In the genomic region with DNA sequence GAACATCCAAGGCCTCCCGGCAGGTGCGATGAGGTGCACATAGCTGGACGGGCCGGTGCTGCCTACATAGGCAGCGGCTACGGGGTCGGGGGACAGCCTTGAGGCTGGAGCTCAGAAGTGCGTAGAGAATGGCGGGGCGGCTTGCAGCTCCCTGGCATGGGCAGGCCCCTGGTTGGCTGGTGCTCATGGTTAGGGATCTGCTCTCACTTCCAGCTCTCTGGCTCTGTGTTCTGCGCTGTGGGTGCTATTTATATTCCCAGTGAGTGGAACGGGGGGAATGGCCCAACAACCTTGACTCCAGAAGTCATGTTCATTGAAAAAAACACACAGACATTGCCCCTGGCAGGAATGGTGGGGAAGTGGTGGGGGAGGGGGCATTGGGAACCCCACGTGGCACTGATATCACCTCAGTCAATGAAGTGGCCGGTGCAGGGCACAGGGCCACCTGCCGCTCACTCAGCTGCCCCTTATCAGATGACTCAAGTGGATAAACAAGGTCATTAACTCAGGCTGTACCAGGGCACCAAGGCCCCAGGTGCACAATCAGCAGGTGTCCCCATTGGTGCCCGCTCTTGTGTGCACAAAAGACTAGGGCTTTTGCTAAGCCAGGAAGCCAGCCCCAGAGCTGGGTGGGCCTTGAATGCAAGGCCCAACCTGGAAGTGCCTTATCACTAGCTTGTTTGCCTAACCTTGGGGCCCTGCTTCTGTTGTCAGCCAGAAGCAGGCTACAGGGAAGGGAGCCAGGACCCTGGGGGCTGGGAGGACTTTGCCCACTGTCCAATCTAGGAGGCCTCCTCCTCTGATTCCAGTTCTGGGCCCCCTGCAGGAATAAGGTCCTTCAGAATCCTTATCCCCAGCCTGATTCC, we compare ENCODE assay signal across 1 cellular context.
TF ChIP-seq lines count a peak whose summit lies in the region.

A gene with protein sequence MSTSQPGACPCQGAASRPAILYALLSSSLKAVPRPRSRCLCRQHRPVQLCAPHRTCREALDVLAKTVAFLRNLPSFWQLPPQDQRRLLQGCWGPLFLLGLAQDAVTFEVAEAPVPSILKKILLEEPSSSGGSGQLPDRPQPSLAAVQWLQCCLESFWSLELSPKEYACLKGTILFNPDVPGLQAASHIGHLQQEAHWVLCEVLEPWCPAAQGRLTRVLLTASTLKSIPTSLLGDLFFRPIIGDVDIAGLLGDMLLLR (minus strand): TSS at position 222 of the 866 bp plus-strand sequence. CDS start 35 bp downstream, at position 187.

TF ChIP-seq in HepG2, 621 proteins besides CTCF, POLR2A, EP300 and RAD21 (continued from another document and continues in another):
- TF ChIP-seq MATR3 (CRISPR knock-in tag; IDR thresholded peaks at IDR 0.05) (no peak), ZKSCAN1 (IDR thresholded peaks at IDR 0.05; ENCODE audit: low read length) (no peak; the same call in 1 of the 2 replicates), ZNF850 (CRISPR knock-in tag; conservative IDR thresholded peaks at IDR 0.05) (no peak), ZNF549 (CRISPR knock-in tag; IDR thresholded peaks at IDR 0.05) (no peak), TARDBP (CRISPR knock-in tag; IDR thresholded peaks at IDR 0.05) (peak; percentile 88), ETV5 (CRISPR knock-in tag; IDR thresholded peaks at IDR 0.05; ENCODE audit: borderline replicate concordance) (peak; percentile 98), THYN1 (CRISPR knock-in tag; IDR thresholded peaks at IDR 0.05; ENCODE audit: borderline replicate concordance, low read depth) (no peak; the same call in 1 of the 2 replicates), MIXL1 (CRISPR knock-in tag; IDR thresholded peaks at IDR 0.05) (peak; percentile 94), ZNF530 (CRISPR knock-in tag; IDR thresholded peaks at IDR 0.05; ENCODE audit: low read depth) (no peak), MXD1 (CRISPR knock-in tag; IDR thresholded peaks at IDR 0.05) (peak; percentile 78), ARNT2 (CRISPR knock-in tag; IDR thresholded peaks at IDR 0.05; ENCODE audit: low read depth) (peak; percentile 20), HOXA9 (CRISPR knock-in tag; IDR thresholded peaks at IDR 0.05; ENCODE audit: borderline replicate concordance) (peak; percentile 68), ZNF160 (CRISPR knock-in tag; IDR thresholded peaks at IDR 0.05) (peak; percentile 92), ZNF354B (CRISPR knock-in tag; IDR thresholded peaks at IDR 0.05) (no peak), TBL1XR1 (IDR thresholded peaks at IDR 0.05; ENCODE audit: borderline replicate concordance, low read length, partially characterized antibody) (peak; percentile 97), MAFG (CRISPR knock-in tag; IDR thresholded peaks at IDR 0.05) (no peak), CREM (IDR thresholded peaks at IDR 0.05) (peak; percentile 92), CREM (CRISPR knock-in tag; IDR thresholded peaks at IDR 0.05) (0 out of 2 replicates have a peak, but pooled peaks have one; percentile 32), ZKSCAN5 (CRISPR knock-in tag; IDR thresholded peaks at IDR 0.05) (0 out of 2 replicates have a peak, but pooled peaks have one; percentile 76), ZSCAN29 (CRISPR knock-in tag; conservative IDR thresholded peaks at IDR 0.05) (peak; percentile 86), FOXP1 (IDR thresholded peaks at IDR 0.05) (peak; percentile 82), FOXP1 (CRISPR knock-in tag; IDR thresholded peaks at IDR 0.05) (peak; percentile 88), SUZ12 (IDR thresholded peaks at IDR 0.05; ENCODE audit: low read depth, low read length) (no peak), ZNF792 (CRISPR knock-in tag; IDR thresholded peaks at IDR 0.05) (peak; percentile 88), ZNF260 (CRISPR knock-in tag; IDR thresholded peaks at IDR 0.05; ENCODE audit: borderline replicate concordance, low read depth) (no peak), TAF15 (IDR thresholded peaks at IDR 0.05; ENCODE audit: low read depth, low read length, poor library complexity, severe bottlenecking) (no peak), ZNF17 (CRISPR knock-in tag; IDR thresholded peaks at IDR 0.05) (no peak), YY1 (IDR thresholded peaks at IDR 0.05; ENCODE audit: insufficient read depth, insufficient replicate concordance, low read depth, low read length) (peak; percentile 69), ZNF574 (CRISPR knock-in tag; IDR thresholded peaks at IDR 0.05) (peak; percentile 88), KLF12 (CRISPR knock-in tag; IDR thresholded peaks at IDR 0.05; ENCODE audit: borderline replicate concordance) (peak; percentile 61; the same call in 1 of the 2 replicates), ZFX (CRISPR knock-in tag; IDR thresholded peaks at IDR 0.05; ENCODE audit: low read depth) (peak; percentile 89), DNMT1 (CRISPR knock-in tag; IDR thresholded peaks at IDR 0.05) (no peak), GATAD2A (CRISPR knock-in tag; IDR thresholded peaks at IDR 0.05) (peak; percentile 99), ZSCAN30 (CRISPR knock-in tag; IDR thresholded peaks at IDR 0.05) (no peak), ZNF788 (CRISPR knock-in tag; IDR thresholded peaks at IDR 0.05; ENCODE audit: borderline replicate concordance) (peak; percentile 80; the same call in 1 of the 2 replicates), NFE2L2 (IDR thresholded peaks at IDR 0.05; ENCODE audit: low read length) (no peak), ZNF781 (CRISPR knock-in tag; IDR thresholded peaks at IDR 0.05; ENCODE audit: borderline replicate concordance, not compliant biosample characterization) (peak; percentile 60), SP2 (CRISPR knock-in tag; IDR thresholded peaks at IDR 0.05) (peak; percentile 28; the same call in 1 of the 2 replicates), SSRP1 (CRISPR knock-in tag; IDR thresholded peaks at IDR 0.05) (peak; percentile 89; the same call in 1 of the 2 replicates), ZNF337 (CRISPR knock-in tag; IDR thresholded peaks at IDR 0.05; ENCODE audit: borderline replicate concordance, low read depth) (peak; percentile 28; the same call in 1 of the 2 replicates), SAFB2 (CRISPR knock-in tag; IDR thresholded peaks at IDR 0.05; ENCODE audit: borderline replicate concordance, low read depth) (peak; percentile 26; the same call in 1 of the 2 replicates), ZEB1 (IDR thresholded peaks at IDR 0.05; ENCODE audit: insufficient replicate concordance, low read depth) (peak; percentile 97), SMAD3 (CRISPR knock-in tag; IDR thresholded peaks at IDR 0.05) (peak; percentile 60; the same call in 1 of the 2 replicates), ZXDC (CRISPR knock-in tag; IDR thresholded peaks at IDR 0.05) (peak; percentile 73; the same call in 1 of the 2 replicates), GLI4 (CRISPR knock-in tag; IDR thresholded peaks at IDR 0.05; ENCODE audit: borderline replicate concordance) (no peak), NCOA1 (CRISPR knock-in tag; IDR thresholded peaks at IDR 0.05) (peak; percentile 94), ZNF10 (CRISPR knock-in tag; IDR thresholded peaks at IDR 0.05; ENCODE audit: borderline replicate concordance, low read depth) (no peak), ZNF777 (CRISPR knock-in tag; IDR thresholded peaks at IDR 0.05) (no peak), ZNF207 (IDR thresholded peaks at IDR 0.05; ENCODE audit: borderline replicate concordance) (no peak), GATAD1 (CRISPR knock-in tag; IDR thresholded peaks at IDR 0.05) (peak; percentile 72)
- TF ChIP-seq, protein P1, sequence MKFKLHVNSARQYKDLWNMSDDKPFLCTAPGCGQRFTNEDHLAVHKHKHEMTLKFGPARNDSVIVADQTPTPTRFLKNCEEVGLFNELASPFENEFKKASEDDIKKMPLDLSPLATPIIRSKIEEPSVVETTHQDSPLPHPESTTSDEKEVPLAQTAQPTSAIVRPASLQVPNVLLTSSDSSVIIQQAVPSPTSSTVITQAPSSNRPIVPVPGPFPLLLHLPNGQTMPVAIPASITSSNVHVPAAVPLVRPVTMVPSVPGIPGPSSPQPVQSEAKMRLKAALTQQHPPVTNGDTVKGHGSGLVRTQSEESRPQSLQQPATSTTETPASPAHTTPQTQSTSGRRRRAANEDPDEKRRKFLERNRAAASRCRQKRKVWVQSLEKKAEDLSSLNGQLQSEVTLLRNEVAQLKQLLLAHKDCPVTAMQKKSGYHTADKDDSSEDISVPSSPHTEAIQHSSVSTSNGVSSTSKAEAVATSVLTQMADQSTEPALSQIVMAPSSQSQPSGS (CRISPR knock-in tag; IDR thresholded peaks at IDR 0.05) = peak; percentile 92
- TF ChIP-seq, protein P2, sequence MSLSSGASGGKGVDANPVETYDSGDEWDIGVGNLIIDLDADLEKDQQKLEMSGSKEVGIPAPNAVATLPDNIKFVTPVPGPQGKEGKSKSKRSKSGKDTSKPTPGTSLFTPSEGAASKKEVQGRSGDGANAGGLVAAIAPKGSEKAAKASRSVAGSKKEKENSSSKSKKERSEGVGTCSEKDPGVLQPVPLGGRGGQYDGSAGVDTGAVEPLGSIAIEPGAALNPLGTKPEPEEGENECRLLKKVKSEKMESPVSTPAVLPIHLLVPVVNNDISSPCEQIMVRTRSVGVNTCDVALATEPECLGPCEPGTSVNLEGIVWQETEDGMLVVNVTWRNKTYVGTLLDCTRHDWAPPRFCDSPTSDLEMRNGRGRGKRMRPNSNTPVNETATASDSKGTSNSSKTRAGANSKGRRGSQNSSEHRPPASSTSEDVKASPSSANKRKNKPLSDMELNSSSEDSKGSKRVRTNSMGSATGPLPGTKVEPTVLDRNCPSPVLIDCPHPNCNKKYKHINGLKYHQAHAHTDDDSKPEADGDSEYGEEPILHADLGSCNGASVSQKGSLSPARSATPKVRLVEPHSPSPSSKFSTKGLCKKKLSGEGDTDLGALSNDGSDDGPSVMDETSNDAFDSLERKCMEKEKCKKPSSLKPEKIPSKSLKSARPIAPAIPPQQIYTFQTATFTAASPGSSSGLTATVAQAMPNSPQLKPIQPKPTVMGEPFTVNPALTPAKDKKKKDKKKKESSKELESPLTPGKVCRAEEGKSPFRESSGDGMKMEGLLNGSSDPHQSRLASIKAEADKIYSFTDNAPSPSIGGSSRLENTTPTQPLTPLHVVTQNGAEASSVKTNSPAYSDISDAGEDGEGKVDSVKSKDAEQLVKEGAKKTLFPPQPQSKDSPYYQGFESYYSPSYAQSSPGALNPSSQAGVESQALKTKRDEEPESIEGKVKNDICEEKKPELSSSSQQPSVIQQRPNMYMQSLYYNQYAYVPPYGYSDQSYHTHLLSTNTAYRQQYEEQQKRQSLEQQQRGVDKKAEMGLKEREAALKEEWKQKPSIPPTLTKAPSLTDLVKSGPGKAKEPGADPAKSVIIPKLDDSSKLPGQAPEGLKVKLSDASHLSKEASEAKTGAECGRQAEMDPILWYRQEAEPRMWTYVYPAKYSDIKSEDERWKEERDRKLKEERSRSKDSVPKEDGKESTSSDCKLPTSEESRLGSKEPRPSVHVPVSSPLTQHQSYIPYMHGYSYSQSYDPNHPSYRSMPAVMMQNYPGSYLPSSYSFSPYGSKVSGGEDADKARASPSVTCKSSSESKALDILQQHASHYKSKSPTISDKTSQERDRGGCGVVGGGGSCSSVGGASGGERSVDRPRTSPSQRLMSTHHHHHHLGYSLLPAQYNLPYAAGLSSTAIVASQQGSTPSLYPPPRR (CRISPR knock-in tag; IDR thresholded peaks at IDR 0.05; ENCODE audit: borderline replicate concordance) = peak; percentile 98
- TF ChIP-seq, protein P3, sequence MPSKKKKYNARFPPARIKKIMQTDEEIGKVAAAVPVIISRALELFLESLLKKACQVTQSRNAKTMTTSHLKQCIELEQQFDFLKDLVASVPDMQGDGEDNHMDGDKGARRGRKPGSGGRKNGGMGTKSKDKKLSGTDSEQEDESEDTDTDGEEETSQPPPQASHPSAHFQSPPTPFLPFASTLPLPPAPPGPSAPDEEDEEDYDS (CRISPR knock-in tag; IDR thresholded peaks at IDR 0.05) = peak; percentile 96
- TF ChIP-seq, protein P4, sequence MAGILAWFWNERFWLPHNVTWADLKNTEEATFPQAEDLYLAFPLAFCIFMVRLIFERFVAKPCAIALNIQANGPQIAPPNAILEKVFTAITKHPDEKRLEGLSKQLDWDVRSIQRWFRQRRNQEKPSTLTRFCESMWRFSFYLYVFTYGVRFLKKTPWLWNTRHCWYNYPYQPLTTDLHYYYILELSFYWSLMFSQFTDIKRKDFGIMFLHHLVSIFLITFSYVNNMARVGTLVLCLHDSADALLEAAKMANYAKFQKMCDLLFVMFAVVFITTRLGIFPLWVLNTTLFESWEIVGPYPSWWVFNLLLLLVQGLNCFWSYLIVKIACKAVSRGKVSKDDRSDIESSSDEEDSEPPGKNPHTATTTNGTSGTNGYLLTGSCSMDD (CRISPR knock-in tag; IDR thresholded peaks at IDR 0.05) = 0 out of 2 replicates have a peak, but pooled peaks have one; percentile 16
